In the genomic region with DNA sequence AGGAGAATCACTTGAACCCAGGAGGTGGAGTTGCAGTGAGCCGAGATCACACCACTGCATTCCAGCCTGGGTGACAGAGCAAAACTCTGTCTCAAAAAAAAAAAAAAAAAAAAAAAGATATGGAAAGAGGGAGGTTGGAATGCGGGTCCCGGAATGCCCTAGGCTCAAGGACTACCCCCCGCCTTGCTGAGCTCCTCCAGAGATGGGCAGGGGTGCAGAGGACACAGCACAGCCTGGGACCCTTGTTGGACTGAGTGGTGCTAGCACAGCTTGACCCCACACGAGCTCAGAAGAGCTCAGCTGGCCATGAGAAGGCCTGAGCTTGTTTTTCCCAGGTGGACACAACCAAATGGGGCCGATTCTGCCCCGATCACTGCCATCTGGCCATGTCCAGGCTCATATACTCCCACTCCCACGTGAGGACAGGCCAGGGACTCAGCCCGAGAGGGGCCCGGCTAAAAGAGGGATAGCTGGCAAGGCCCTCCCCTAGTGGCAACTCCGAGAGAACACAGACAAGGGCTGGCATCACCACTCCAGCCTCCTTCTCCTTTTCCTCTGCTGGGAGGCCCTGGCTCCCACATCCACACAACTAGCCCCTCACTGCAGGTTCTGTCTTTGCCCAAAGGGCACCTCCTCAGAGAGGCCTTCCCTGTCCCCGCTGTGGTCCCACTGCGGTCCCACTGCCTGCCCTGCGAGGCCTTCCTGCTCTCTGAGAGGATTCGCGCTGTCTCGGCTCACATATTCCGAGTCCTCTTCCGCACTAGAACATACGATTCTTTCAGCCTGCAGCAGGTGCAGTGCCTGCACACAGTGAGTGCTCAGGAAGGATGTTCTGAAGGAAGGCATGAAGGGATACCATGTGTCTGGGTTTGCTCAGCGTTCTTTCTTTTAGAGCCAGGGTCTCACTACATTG, we compare ENCODE assay signal across 13 cellular contexts. TPM values are rescaled to one million over a fixed set of nuclear protein-coding genes. Genes with fewer than 3 reads are reported as not detected.
DNase-seq lines count a peak whose midpoint lies in the region; ATAC-seq and TF ChIP-seq lines count a peak whose summit lies in the region.
"Had no signal": no experiment of that assay in that cellular context is flagged by ENCODE, and none has a peak within 500 bp of the region (broad histone marks: within the 10 kb centered on the region; RNA-seq: fewer than 3 reads in every experiment).

No MANE protein-coding gene starts in this region.

- intact Hi-C loops in heart right ventricle (cut with DNase I): loop anchor here in 4 of 10 donors (1.0 to 5.0 kb wide), 5 partner anchors 35 to 119 kb away; partner anchors contain the start of gene SAMD14 (in 1 of the 4)

- H3K4me3 ChIP-seq in AG09309 (ENCODE audit: control insufficient read depth, low read depth, low read length) (no peak overlapping the region), SJSA1 (no peak overlapping the region), heart right ventricle (no peak overlapping the region), rectal smooth muscle tissue (ENCODE audit: low read length) (no peak overlapping the region)
- H3K4me3 ChIP-seq: K562 had no signal

- peak overlapping the region; percentile 71 for H3K27ac ChIP-seq in SJSA1
- H3K27ac ChIP-seq in heart right ventricle: peak overlapping the region in 9 of 10 donors; percentile 64 to 94 (median 85)
- peak overlapping the region; percentile 82 for H3K27ac ChIP-seq in rectal smooth muscle tissue (ENCODE audit: low read depth, low read length)
- H3K27ac ChIP-seq in foreskin keratinocyte: no peak overlapping the region

- 72 to 84% methylated on average over 21 of the region's 21 CpGs for WGBS in heart right ventricle, 2 donors

- H3K9ac ChIP-seq in rectal smooth muscle tissue (ENCODE audit: low read length): no peak overlapping the region

- peaks cover 3% of the 10 kb centered on the region; the same call in 1 of the 2 replicates for H3K9me3 ChIP-seq in SJSA1 (replicated peaks)
- H3K9me3 ChIP-seq in heart right ventricle: no peaks in the 10 kb centered on the region

- peak in 4 of 8 donors; percentile 8 to 32 (median 22) for ATAC-seq in heart right ventricle
- ATAC-seq in HG02798 (IDR thresholded peaks at IDR 0.05; ENCODE audit: poor library complexity, unreplicated experiment): no peak
- ATAC-seq in GM19324 (IDR thresholded peaks at IDR 0.05; ENCODE audit: low FRiP score, unreplicated experiment): no peak
- no peak for ATAC-seq in foreskin keratinocyte
- ATAC-seq: K562 had no signal

- DNase-seq in AG09309 (ENCODE audit: low read depth) (no peak), SJSA1 (ENCODE audit: low read depth in 1 of 2, low spot score in 2 of 2) (peak in 1 of 2 experiments; percentile 46), heart right ventricle (peak in 1 of 2 donors; percentile 21), foreskin keratinocyte (no peak)
- no peak for DNase-seq in stimulated activated CD4-positive, alpha-beta T cell treated with anti-CD3 and anti-CD28 coated beads, Interleukin-4, amount 100 ng/mL, for 1 hour
- DNase-seq: activated T-cell treated with anti-CD3 and anti-CD28 coated beads, Interleukin-2, amount 50 U/mL, for 48 hours; central memory CD4-positive, alpha-beta T cell; GDM1; NCI-H2081 had no signal

- H3K27me3 ChIP-seq in SJSA1 (replicated peaks) (no peaks in the 10 kb centered on the region), heart right ventricle (no peaks in the 10 kb centered on the region), rectal smooth muscle tissue (ENCODE audit: control insufficient read depth, insufficient read depth, low read length) (no peaks in the 10 kb centered on the region), foreskin keratinocyte (no peaks in the 10 kb centered on the region)

- H3K4me1 ChIP-seq in SJSA1 (replicated peaks) (peaks cover 80% of the 10 kb centered on the region), heart right ventricle (peaks cover 21 to 66% (median 43%) of the 10 kb centered on the region in 9 donors), rectal smooth muscle tissue (ENCODE audit: control insufficient read depth, insufficient read depth, low read length) (peaks cover 44% of the 10 kb centered on the region), foreskin keratinocyte (peaks cover 12% of the 10 kb centered on the region)

- H3K36me3 ChIP-seq in SJSA1: peaks cover 41% of the 10 kb centered on the region
- H3K36me3 ChIP-seq in heart right ventricle: no peaks in the 10 kb centered on the region
- no peaks in the 10 kb centered on the region for H3K36me3 ChIP-seq in rectal smooth muscle tissue (ENCODE audit: control insufficient read depth, insufficient read depth, low read length)

- peak; percentile 7 for TF ChIP-seq CTCF in AG09309 (IDR thresholded peaks at IDR 0.05; ENCODE audit: control insufficient read depth, insufficient read depth, low read depth, low read length, missing control alignments)
- peak in 3 of 9 donors; percentile 20 to 29 (median 22) for TF ChIP-seq CTCF in heart right ventricle (IDR thresholded peaks at IDR 0.05)
- no peak for TF ChIP-seq CTCF in foreskin keratinocyte (conservative IDR thresholded peaks at IDR 0.05)

RNA-seq across cellular contexts. Expression of gene SGCA, which starts 11.0 kb away (rescaled TPM):
- total RNA-seq in SJSA1 (2014; rRNA removed; shearing (Covaris generic)): 2.4 TPM in 1 of 2 replicates, not detected in the other
- total RNA-seq in heart right ventricle (100 to 1,000 TPM; 136 to 204 (median 158) TPM), foreskin keratinocyte (not detected in 2 replicates)
- polyA plus RNA-seq in heart right ventricle (100 to 1,000 TPM; 137 to 314 TPM), foreskin keratinocyte (not detected in 2 replicates)
- total RNA-seq: K562 had no signal
- polyA plus RNA-seq: K562 had no signal

RNA-seq across cellular contexts. Expression of gene COL1A1, which starts 24.6 kb away (rescaled TPM):
- 957 and 2,133 TPM in 2 replicates for total RNA-seq in SJSA1 (2014; rRNA removed; shearing (Covaris generic))
- total RNA-seq in heart right ventricle (100 to 1,000 TPM in 1 of 10 donors, 10 to 100 TPM in 9; 31.7 to 455 (median 45.9) TPM), foreskin keratinocyte (3.5 and 4.7 TPM in 2 replicates)
- polyA plus RNA-seq in heart right ventricle (10 to 100 TPM; 30.2 to 81.5 TPM), foreskin keratinocyte (2.2 and 2.7 TPM in 2 replicates)

RNA-seq across cellular contexts. Expression of gene PPP1R9B, which starts 26.3 kb away (rescaled TPM):
- 69.4 and 70.1 TPM in 2 replicates for total RNA-seq in SJSA1 (2014; rRNA removed; shearing (Covaris generic))
- total RNA-seq in heart right ventricle: 10 to 100 TPM; 17.3 to 45.4 (median 26.9) TPM
- polyA plus RNA-seq in heart right ventricle: 10 to 100 TPM; 22.4 to 42.7 TPM
- total RNA-seq in foreskin keratinocyte: 32.9 and 36.0 TPM in 2 replicates
- polyA plus RNA-seq in foreskin keratinocyte: 21.2 and 21.5 TPM in 2 replicates

RNA-seq across cellular contexts. Expression of gene SAMD14, which starts 46.9 kb away (rescaled TPM):
- 0.11 TPM in 1 of 2 replicates, not detected in the other for total RNA-seq in SJSA1 (2014; rRNA removed; shearing (Covaris generic))
- total RNA-seq in heart right ventricle: 1 to 10 TPM; 1.5 to 3.8 (median 1.9) TPM
- 1 to 10 TPM; 1.9 to 3.8 TPM for polyA plus RNA-seq in heart right ventricle
- total RNA-seq in foreskin keratinocyte: 0.99 and 2.4 TPM in 2 replicates
- polyA plus RNA-seq in foreskin keratinocyte: 1.4 and 2.4 TPM in 2 replicates

Comparison
In these comparisons a context has a peak if more than half of its experiments do, and no peak if none do; other contexts are left out.
1. RNA of gene SGCA, which starts 11.0 kb away (total RNA-seq): 136 to 204 TPM in heart right ventricle; 2.4 TPM in SJSA1 and not detected in foreskin keratinocyte; every median in the first group is over 10 times any median in the second.